ENCODE assay signal across 8 cellular contexts in genomic region chr1:205227584-205228006, GRCh38. TPM values are rescaled to one million over a fixed set of nuclear protein-coding genes. Genes with fewer than 3 reads are reported as not detected.
DNase-seq lines count a peak whose midpoint lies in the region; TF ChIP-seq lines count a peak whose summit lies in the region.

TSS of gene TMCC2 (plus strand) at chr1:205227946. CDS start at chr1:205228565, 619 bp downstream.

- no peak for TF ChIP-seq CTCF in PC-9 (conservative IDR thresholded peaks at IDR 0.05)

- DNase-seq in ACHN (peak; percentile 88), GM19240 (ENCODE audit: insufficient read length, low spot score) (peak; percentile 88), PC-9 (peak; percentile 52 to 82), activated T-cell treated with anti-CD3 and anti-CD28 coated beads for 48 hours (ENCODE audit: low read depth) (peak; percentile 84), epithelial cell of prostate (ENCODE audit: low read depth, low spot score) (peak; percentile 18), middle frontal gyrus (ENCODE audit: extremely low spot score, low spot score) (peak; percentile 92)
- peak; percentile 85 for DNase-seq in Jurkat, Clone E6-1 (ENCODE audit: low read depth, low spot score)
- peak; percentile 81 to 84 for DNase-seq in stimulated activated CD8-positive, alpha-beta memory T cell treated with anti-CD3 and anti-CD28 coated beads, Interleukin-15, amount 100 ng/mL, for 48 hours (ENCODE audit: low read depth in 2 of 2)

- H3K4me3 ChIP-seq in Jurkat, Clone E6-1 (ENCODE audit: low read length), result peak within 1 kb of the TSS; percentile 61
- peak within 1 kb of the TSS; percentile 58 for H3K4me3 ChIP-seq in PC-9

- no peak within 1 kb of the TSS for H3K27ac ChIP-seq in PC-9
- H3K27ac ChIP-seq in epithelial cell of prostate, result peak within 1 kb of the TSS; percentile 51

- BruUV-seq in PC-9 (replicated peaks; lab: Mats Ljungman, UMichigan), result no TSS peak

- no peaks in the 10 kb centered on the region for H3K36me3 ChIP-seq in PC-9 (ENCODE audit: low read depth)

- in situ Hi-C loops in ACHN (cut with HindIII; ENCODE audit: low pct_ligation_motif_present, low pct_unique_long_range_greater_than_20kb, low sequenced_read_pairs), result no loop called here

- no peaks in the 10 kb centered on the region for H4K20me1 ChIP-seq in PC-9 (ENCODE audit: insufficient read depth)

- peak within 1 kb of the TSS; percentile 95 for H3K4me2 ChIP-seq in PC-9

- H3K9me3 ChIP-seq in PC-9 (ENCODE audit: insufficient read depth, low read depth), result no peaks in the 10 kb centered on the region

- H3K9me2 ChIP-seq in PC-9 (ENCODE audit: insufficient read depth), result no peaks in the 10 kb centered on the region

- peaks cover 4% of the 10 kb centered on the region; the same call in 1 of the 2 replicates for H3F3A ChIP-seq in PC-9 (ENCODE audit: insufficient read depth, low read depth)

- POLR2A ChIA-PET in PC-9 (lab: Charles Lee; ENCODE audit: unreplicated experiment), result interaction anchor here (0.5 to 0.7 kb wide), 2 partner anchors 166 to 214 kb away, joined by 3 read pairs; no protein-coding TSS in a partner anchor

- intact Hi-C loops in PC-9 (cut with micrococcal nuclease; ENCODE audit: unreplicated experiment), result loop anchor here (1.0 to 2.0 kb wide), 3 partner anchors 17 to 105 kb away; partner anchors contain the start of gene DSTYK

- no peaks in the 10 kb centered on the region for H3K79me2 ChIP-seq in PC-9 (ENCODE audit: low read depth)

- CTCF ChIA-PET in PC-9 (lab: Charles Lee), result interaction anchor here (0.5 to 0.8 kb wide), 3 partner anchors 83 to 167 kb away, joined by 3 to 10 read pairs (median 3); no protein-coding TSS in a partner anchor

- H3K4me1 ChIP-seq in PC-9 (replicated peaks; ENCODE audit: insufficient read depth), result 0 out of 2 replicates have a peak, but pooled peaks cover 8% of the 10 kb centered on the region

- peak within 1 kb of the TSS; percentile 86 for H2AFZ ChIP-seq in PC-9

- peaks cover 12% of the 10 kb centered on the region; the same call in 1 of the 2 replicates for H3K27me3 ChIP-seq in PC-9 (ENCODE audit: insufficient read depth, low read depth)

RNA-seq across cellular contexts. Expression of gene TMCC2, which starts in this region (rescaled TPM):
- polyA plus RNA-seq in Jurkat, Clone E6-1 (2012; ENCODE audit: insufficient read depth, insufficient read length), result 2.6 TPM
- 0.79 and 0.80 TPM in 2 replicates for total RNA-seq in PC-9 (2021)

Comparison
In these comparisons a context has a peak if more than half of its experiments do, and no peak if none do; other contexts are left out.
1. Peak in DNase-seq, H3K4me3 ChIP-seq and H3K4me2 ChIP-seq in PC-9; RNA of the gene not detected or under 1 TPM.
2. DNase-seq: peak in every context shown above with its lines; median percentile 92 in middle frontal gyrus; 88 in ACHN; 88 in GM19240; 85 in Jurkat, Clone E6-1; 84 in activated T-cell treated with anti-CD3 and anti-CD28 coated beads for 48 hours; 82 in stimulated activated CD8-positive, alpha-beta memory T cell treated with anti-CD3 and anti-CD28 coated beads, Interleukin-15, amount 100 ng/mL, for 48 hours; 67 in PC-9; 18 in epithelial cell of prostate.